ENCODE assay signal across 8 cellular contexts in the genomic region with DNA sequence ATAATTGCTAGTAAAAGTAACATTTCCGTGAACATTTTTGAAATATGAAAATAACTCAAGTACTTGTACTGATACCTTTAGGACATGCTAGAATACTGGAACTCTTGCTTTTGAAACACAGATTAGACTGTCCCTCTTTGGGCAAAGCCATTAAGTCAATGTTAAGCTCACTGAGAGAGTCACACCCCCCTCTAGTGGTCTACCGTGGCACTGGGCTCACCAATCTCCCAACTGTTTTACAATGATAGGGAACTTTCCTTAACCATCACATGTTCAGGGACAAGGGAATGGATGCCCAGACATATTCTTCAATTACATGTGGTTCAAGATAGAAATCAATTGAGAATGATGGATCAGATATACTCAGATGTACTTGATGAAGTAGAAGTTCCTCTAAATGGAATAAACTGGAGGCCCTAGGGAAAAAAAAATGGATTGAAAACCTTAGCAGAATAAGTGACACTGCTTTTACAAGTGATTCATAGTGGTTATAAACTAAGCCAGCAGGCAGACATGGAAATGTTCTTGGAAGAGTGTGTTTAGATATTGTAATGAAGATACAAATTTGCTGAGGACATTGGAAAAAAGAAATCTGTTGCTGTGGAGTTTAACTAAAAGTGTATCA. TPM values are rescaled to one million over a fixed set of nuclear protein-coding genes. Genes with fewer than 3 reads are reported as not detected.
DNase-seq lines count a peak whose midpoint lies in the region; ATAC-seq and TF ChIP-seq lines count a peak whose summit lies in the region.

No MANE protein-coding gene starts in this region.

- no peak overlapping the region for H3K27ac ChIP-seq in upper lobe of right lung

- H3K4me3 ChIP-seq in upper lobe of right lung = no peak overlapping the region

- no peaks in the 10 kb centered on the region for H3K27me3 ChIP-seq in upper lobe of right lung

- intact Hi-C loops in upper lobe of right lung (cut with DNase I) = no loop called here

- TF ChIP-seq CTCF in upper lobe of right lung (IDR thresholded peaks at IDR 0.05) = peak; percentile 94

- ATAC-seq in upper lobe of right lung = peak; percentile 95
- no peak for ATAC-seq in HG03354 (IDR thresholded peaks at IDR 0.05; ENCODE audit: poor library complexity, severe bottlenecking, unreplicated experiment)

- no peaks in the 10 kb centered on the region for H3K4me1 ChIP-seq in upper lobe of right lung

- DNase-seq in DMS 273 treated with DMSO at 0.1 percent for 48 hours (lab: John Stamatoyannopoulos, UW) (peak; percentile 2), HUDEP-2 (lab: John Stamatoyannopoulos, UW; ENCODE audit: unreplicated experiment in 76 of 76) (peak in 65 of 76 experiments; percentile 3 to 69 (median 40)), SK-MEL-5 (ENCODE audit: low read depth, low spot score) (peak; percentile 88), glomerular endothelial cell (ENCODE audit: extremely low read depth, low read depth, low spot score) (peak; percentile 61), pons (ENCODE audit: low spot score) (peak; percentile 72), upper lobe of right lung (peak; percentile 74)
- DNase-seq in activated naive CD4-positive, alpha-beta T cell treated with Interleukin-2 at 50 U/mL for 16 hours = peak; percentile 62

- H3K36me3 ChIP-seq in upper lobe of right lung = no peaks in the 10 kb centered on the region

- in situ Hi-C loops in SK-MEL-5 (cut with HindIII; ENCODE audit: low pct_unique_long_range_greater_than_20kb, low sequenced_read_pairs) = no loop called here

- H3K9me3 ChIP-seq in upper lobe of right lung = no peaks in the 10 kb centered on the region

RNA-seq across cellular contexts. Expression of a gene that starts 17.8 kb away (rescaled TPM):
- not detected in 2 replicates for total RNA-seq in SK-MEL-5 (2014; rRNA removed; shearing (Covaris generic))
- not detected in 2 replicates for polyA plus RNA-seq in SK-MEL-5 (2015; cell fraction: cytosol; rRNA removed)
- polyA plus RNA-seq in SK-MEL-5 (2015; cell fraction: nucleus; rRNA removed) = not detected in 2 replicates
- total RNA-seq in glomerular endothelial cell = 0.82 TPM in 1 of 2 replicates, not detected in the other
- total RNA-seq in upper lobe of right lung = not detected

RNA-seq across cellular contexts. Expression of a gene that starts 42.0 kb away (rescaled TPM):
- not detected in 2 replicates for total RNA-seq in SK-MEL-5 (2014; rRNA removed; shearing (Covaris generic))
- polyA plus RNA-seq in SK-MEL-5 (2015; cell fraction: cytosol; rRNA removed) = not detected in 2 replicates
- polyA plus RNA-seq in SK-MEL-5 (2015; cell fraction: nucleus; rRNA removed) = not detected in 2 replicates
- total RNA-seq in glomerular endothelial cell (not detected in 2 replicates), upper lobe of right lung (not detected)

RNA-seq across cellular contexts. Expression of a gene that starts 59.8 kb away (rescaled TPM):
- not detected in 2 replicates for total RNA-seq in SK-MEL-5 (2014; rRNA removed; shearing (Covaris generic))
- polyA plus RNA-seq in SK-MEL-5 (2015; cell fraction: cytosol; rRNA removed) = not detected in 2 replicates
- polyA plus RNA-seq in SK-MEL-5 (2015; cell fraction: nucleus; rRNA removed) = not detected in 2 replicates
- total RNA-seq in glomerular endothelial cell (not detected in 2 replicates), upper lobe of right lung (not detected)

Comparison
In these comparisons a context has a peak if more than half of its experiments do, and no peak if none do; other contexts are left out.
1. DNase-seq: peak in every context shown above with its lines; median percentile 88 in SK-MEL-5; 74 in upper lobe of right lung; 72 in pons; 62 in activated naive CD4-positive, alpha-beta T cell treated with Interleukin-2 at 50 U/mL for 16 hours; 61 in glomerular endothelial cell; 40 in HUDEP-2; 2 in DMS 273 treated with DMSO at 0.1 percent for 48 hours.